3 cellular contexts compared by ENCODE assay signal in genomic region chr12:6382371-6382770, GRCh38.
TF ChIP-seq lines count a peak whose summit lies in the region.

No MANE protein-coding gene starts in this region.

TF ChIP-seq in A549, 52 proteins besides CTCF, POLR2A, EP300 and RAD21:
- no peak for TF ChIP-seq FOSL2 (IDR thresholded peaks at IDR 0.05)
- no peak for TF ChIP-seq FOSL2 (CRISPR knock-in tag; IDR thresholded peaks at IDR 0.05)
- no peak for TF ChIP-seq JUNB (IDR thresholded peaks at IDR 0.05)
- no peak for TF ChIP-seq CEBPB (IDR thresholded peaks at IDR 0.05)

TF ChIP-seq in HCT116, 20 proteins besides CTCF, POLR2A, EP300 and RAD21:
- TF ChIP-seq ZBTB33 (IDR thresholded peaks at IDR 0.05; ENCODE audit: extremely low read depth, insufficient replicate concordance, low read length) (no peak), EGR1 (IDR thresholded peaks at IDR 0.05; ENCODE audit: low read depth) (no peak), YY1 (IDR thresholded peaks at IDR 0.05; ENCODE audit: extremely low read depth, insufficient replicate concordance, low read depth, low read length) (no peak), EZH2phosphoT487 (IDR thresholded peaks at IDR 0.05; ENCODE audit: borderline replicate concordance) (no peak), JUND (IDR thresholded peaks at IDR 0.05) (no peak), MAX (IDR thresholded peaks at IDR 0.05) (no peak), CEBPB (IDR thresholded peaks at IDR 0.05; ENCODE audit: low read depth) (no peak), ZNF274 (IDR thresholded peaks at IDR 0.05; ENCODE audit: low read depth, low read length) (no peak)

TF ChIP-seq in SK-N-SH treated with all-trans-retinoic acid at 6 μM for 48 hours, 23 proteins besides CTCF, POLR2A, EP300 and RAD21 (continued from another document):
- TF ChIP-seq ARNTL (CRISPR knock-in tag; IDR thresholded peaks at IDR 0.05; ENCODE audit: borderline replicate concordance, low read depth) (no peak), ZC3H10 (CRISPR knock-in tag; IDR thresholded peaks at IDR 0.05) (no peak)
